2 cellular contexts compared by ENCODE assay signal in the genomic region with DNA sequence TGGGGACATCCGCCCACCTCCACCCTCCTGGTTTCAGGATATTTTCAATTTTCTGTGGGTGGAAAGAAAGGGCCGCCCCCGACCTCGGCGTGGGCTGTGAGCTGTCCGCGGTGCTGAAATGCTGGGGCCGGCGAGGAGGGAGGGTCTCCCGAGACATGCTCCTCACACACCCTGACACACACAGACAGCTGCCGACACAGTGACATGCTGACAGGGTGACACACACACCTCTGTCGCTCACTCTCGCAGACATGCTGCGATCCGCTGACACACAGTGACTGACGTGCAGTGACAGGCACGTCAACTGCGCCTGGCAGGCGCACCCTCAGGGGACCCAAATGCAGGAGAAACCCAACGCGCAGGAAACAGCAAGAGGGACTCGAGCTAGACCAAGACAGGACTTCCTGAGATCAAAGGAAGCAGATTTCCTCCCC.
TF ChIP-seq lines count a peak whose summit lies in the region.

No MANE protein-coding gene starts in this region.

TF ChIP-seq in HCT116, 20 proteins besides CTCF, POLR2A, EP300 and RAD21 (continued from another document):
- TF ChIP-seq, protein P1, sequence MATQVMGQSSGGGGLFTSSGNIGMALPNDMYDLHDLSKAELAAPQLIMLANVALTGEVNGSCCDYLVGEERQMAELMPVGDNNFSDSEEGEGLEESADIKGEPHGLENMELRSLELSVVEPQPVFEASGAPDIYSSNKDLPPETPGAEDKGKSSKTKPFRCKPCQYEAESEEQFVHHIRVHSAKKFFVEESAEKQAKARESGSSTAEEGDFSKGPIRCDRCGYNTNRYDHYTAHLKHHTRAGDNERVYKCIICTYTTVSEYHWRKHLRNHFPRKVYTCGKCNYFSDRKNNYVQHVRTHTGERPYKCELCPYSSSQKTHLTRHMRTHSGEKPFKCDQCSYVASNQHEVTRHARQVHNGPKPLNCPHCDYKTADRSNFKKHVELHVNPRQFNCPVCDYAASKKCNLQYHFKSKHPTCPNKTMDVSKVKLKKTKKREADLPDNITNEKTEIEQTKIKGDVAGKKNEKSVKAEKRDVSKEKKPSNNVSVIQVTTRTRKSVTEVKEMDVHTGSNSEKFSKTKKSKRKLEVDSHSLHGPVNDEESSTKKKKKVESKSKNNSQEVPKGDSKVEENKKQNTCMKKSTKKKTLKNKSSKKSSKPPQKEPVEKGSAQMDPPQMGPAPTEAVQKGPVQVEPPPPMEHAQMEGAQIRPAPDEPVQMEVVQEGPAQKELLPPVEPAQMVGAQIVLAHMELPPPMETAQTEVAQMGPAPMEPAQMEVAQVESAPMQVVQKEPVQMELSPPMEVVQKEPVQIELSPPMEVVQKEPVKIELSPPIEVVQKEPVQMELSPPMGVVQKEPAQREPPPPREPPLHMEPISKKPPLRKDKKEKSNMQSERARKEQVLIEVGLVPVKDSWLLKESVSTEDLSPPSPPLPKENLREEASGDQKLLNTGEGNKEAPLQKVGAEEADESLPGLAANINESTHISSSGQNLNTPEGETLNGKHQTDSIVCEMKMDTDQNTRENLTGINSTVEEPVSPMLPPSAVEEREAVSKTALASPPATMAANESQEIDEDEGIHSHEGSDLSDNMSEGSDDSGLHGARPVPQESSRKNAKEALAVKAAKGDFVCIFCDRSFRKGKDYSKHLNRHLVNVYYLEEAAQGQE (IDR thresholded peaks at IDR 0.05; ENCODE audit: low read depth) = peak; percentile 90

TF ChIP-seq in neural cell, 6 proteins besides CTCF, POLR2A, EP300 and RAD21 (continued from another document):
- TF ChIP-seq, protein P1 (IDR thresholded peaks at IDR 0.05; ENCODE audit: borderline replicate concordance) = peak; percentile 65
- TF ChIP-seq POLR2AphosphoS5 (IDR thresholded peaks at IDR 0.05) (peak; percentile 98), TAF1 (IDR thresholded peaks at IDR 0.05; ENCODE audit: low read depth) (no peak)
